In genomic region chr11:70464509-70465361, GRCh38 we compare ENCODE assay signal across 21 cellular contexts.
DNase-seq lines count a peak whose midpoint lies in the region; ATAC-seq, FAIRE-seq and TF ChIP-seq lines count a peak whose summit lies in the region.
"Had no signal": no experiment of that assay in that cellular context is flagged by ENCODE, and none has a peak within 500 bp of the region (broad histone marks: within the 10 kb centered on the region; RNA-seq: fewer than 3 reads in every experiment).

No MANE protein-coding gene starts in this region.

- no peaks in the 10 kb centered on the region for H4K20me1 ChIP-seq in HepG2 (ENCODE audit: insufficient read depth, low read length)
- H4K20me1 ChIP-seq in neural progenitor cell (ENCODE audit: low read depth): no peaks in the 10 kb centered on the region
- H4K20me1 ChIP-seq in PC-9 (ENCODE audit: insufficient read depth): no peaks in the 10 kb centered on the region

- no TSS peak for BruUV-seq in HepG2 (replicated peaks; lab: Mats Ljungman, UMichigan)
- BruUV-seq in PC-9 (replicated peaks; lab: Mats Ljungman, UMichigan): no TSS peak

- TF ChIP-seq CTCF in HepG2 (CRISPR knock-in tag; IDR thresholded peaks at IDR 0.05) (no peak), right lobe of liver (IDR thresholded peaks at IDR 0.05) (no peak), chondrocyte (IDR thresholded peaks at IDR 0.05) (no peak), neural progenitor cell (IDR thresholded peaks at IDR 0.05) (no peak), PC-9 (conservative IDR thresholded peaks at IDR 0.05) (no peak), type B pancreatic cell (conservative IDR thresholded peaks at IDR 0.05) (no peak)

- TF ChIP-seq EP300 in HepG2 (IDR thresholded peaks at IDR 0.05; ENCODE audit: low read depth in 2 of 2, low read length in 2 of 2) (no peak), HepG2 (CRISPR knock-in tag; IDR thresholded peaks at IDR 0.05; ENCODE audit: borderline replicate concordance) (no peak)

- H2AFZ ChIP-seq in HepG2 (ENCODE audit: low read length): no peak overlapping the region
- H2AFZ ChIP-seq in neural progenitor cell (replicated peaks): no peak overlapping the region
- no peak overlapping the region for H2AFZ ChIP-seq in PC-9

- H3K27me3 ChIP-seq in HepG2 (ENCODE audit: control insufficient read depth in 1 of 2, insufficient read depth in 2 of 2, low read length in 2 of 2): peaks cover 0 to 15% of the 10 kb centered on the region in 2 experiments; a peak in 1 of 5 replicates
- no peaks in the 10 kb centered on the region for H3K27me3 ChIP-seq in right lobe of liver
- no peaks in the 10 kb centered on the region for H3K27me3 ChIP-seq in neural progenitor cell
- no peaks in the 10 kb centered on the region for H3K27me3 ChIP-seq in PC-9 (ENCODE audit: insufficient read depth, low read depth)
- H3K27me3 ChIP-seq: SJCRH30 had no signal

- DNase-seq in HepG2 (ENCODE audit: low spot score): no peak
- no peak for DNase-seq in right lobe of liver
- peak; percentile 81 for DNase-seq in chondrocyte (ENCODE audit: low spot score)
- DNase-seq in neural progenitor cell (ENCODE audit: low spot score): no peak
- DNase-seq in PC-9: no peak
- no peak for DNase-seq in type B pancreatic cell (ENCODE audit: extremely low spot score, unreplicated experiment)
- DNase-seq in HPDE6-E6E7 (ENCODE audit: extremely low spot score): no peak
- DNase-seq: COR-L47, DMS153, EL, KG1, NCI-H1092 treated with DMSO at 0.1 percent for 48 hours, NCI-H1694 treated with DMSO at 0.1 percent for 48 hours, NCI-H446 treated with DMSO at 0.1 percent for 48 hours, NCI-H774, RPMI8226, SJCRH30 had no signal

- H3K4me3 Mint-ChIP-seq in chondrocyte (ENCODE audit: unreplicated experiment): no peak overlapping the region
- no peak overlapping the region for H3K4me3 Mint-ChIP-seq in neural progenitor cell
- no peak overlapping the region for H3K4me3 Mint-ChIP-seq in type B pancreatic cell
- H3K4me3 Mint-ChIP-seq: CD14-positive monocyte had no signal

- H3K27me3 Mint-ChIP-seq in chondrocyte (ENCODE audit: low read depth): peaks cover 19% of the 10 kb centered on the region
- H3K27me3 Mint-ChIP-seq in neural progenitor cell (ENCODE audit: insufficient read depth, low read depth): peaks cover 11% of the 10 kb centered on the region
- H3K27me3 Mint-ChIP-seq in type B pancreatic cell: peaks cover 6% of the 10 kb centered on the region

- no peaks in the 10 kb centered on the region for H3K4me1 Mint-ChIP-seq in chondrocyte (ENCODE audit: low read depth)
- H3K4me1 Mint-ChIP-seq in neural progenitor cell: peaks cover 13% of the 10 kb centered on the region
- peaks cover 8% of the 10 kb centered on the region for H3K4me1 Mint-ChIP-seq in type B pancreatic cell (ENCODE audit: unreplicated experiment)

- FAIRE-seq in HepG2 (lab: Jason Lieb, UNC): no peak
- FAIRE-seq: A204.1 had no signal

- H3K79me2 ChIP-seq in HepG2 (ENCODE audit: insufficient read depth, low read length) (no peaks in the 10 kb centered on the region), neural progenitor cell (ENCODE audit: low read depth) (no peaks in the 10 kb centered on the region), PC-9 (ENCODE audit: low read depth) (no peaks in the 10 kb centered on the region)

- POLR2A ChIA-PET in HepG2 (lab: Yijun Ruan, JAX) (no interaction called here), PC-9 (lab: Charles Lee; ENCODE audit: unreplicated experiment) (interaction anchor here (0.6 kb wide), 1 partner anchor 45 kb away, joined by 6 read pairs; no protein-coding TSS in a partner anchor)

- no peak for TF ChIP-seq POLR2A in HepG2 (IDR thresholded peaks at IDR 0.05; ENCODE audit: insufficient read depth in 1 of 2, low read depth in 2 of 2, low read length in 2 of 2)
- no peak for TF ChIP-seq POLR2A in right lobe of liver (IDR thresholded peaks at IDR 0.05)

- H3K27ac ChIP-seq in HepG2 (ENCODE audit: extremely low read length, insufficient read depth, low read length) (no peak overlapping the region), right lobe of liver (no peak overlapping the region), neural progenitor cell (no peak overlapping the region), PC-9 (no peak overlapping the region)
- H3K27ac ChIP-seq: SJCRH30 had no signal

- 53% methylated on average over 19 of the region's 20 CpGs for WGBS in HepG2 (ENCODE audit: low lambda C conversion rate)
- WGBS in right lobe of liver (ENCODE audit: insufficient coverage, low coverage, low lambda C conversion rate, missing lambda C conversion rate): 69% methylated on average over 6 of the region's 20 CpGs

- ATAC-seq in HepG2: peak; percentile 14
- ATAC-seq in right lobe of liver: no peak
- no peak for ATAC-seq in HG03175 (IDR thresholded peaks at IDR 0.05; ENCODE audit: unreplicated experiment)

- H3K9me2 ChIP-seq in PC-9 (ENCODE audit: insufficient read depth): no peaks in the 10 kb centered on the region

- no peaks in the 10 kb centered on the region for H3F3A ChIP-seq in neural progenitor cell (ENCODE audit: low read depth)
- H3F3A ChIP-seq in PC-9 (ENCODE audit: insufficient read depth, low read depth): peaks cover 8% of the 10 kb centered on the region; the same call in 1 of the 2 replicates

- H3K27ac Mint-ChIP-seq in chondrocyte (ENCODE audit: unreplicated experiment) (no peak overlapping the region), neural progenitor cell (peak overlapping the region; percentile 83), type B pancreatic cell (no peak overlapping the region)
- H3K27ac Mint-ChIP-seq: CD14-positive monocyte had no signal

- H3K36me3 Mint-ChIP-seq in chondrocyte (ENCODE audit: low read depth): no peaks in the 10 kb centered on the region
- H3K36me3 Mint-ChIP-seq in neural progenitor cell: no peaks in the 10 kb centered on the region
- no peaks in the 10 kb centered on the region for H3K36me3 Mint-ChIP-seq in type B pancreatic cell
- H3K36me3 Mint-ChIP-seq: CD14-positive monocyte had no signal

- H3K4me2 ChIP-seq in HepG2 (ENCODE audit: low read depth, low read length) (no peak overlapping the region), neural progenitor cell (no peak overlapping the region), PC-9 (no peak overlapping the region)

- H3K9ac ChIP-seq in HepG2 (ENCODE audit: insufficient read depth, low read depth, low read length) (no peak overlapping the region), neural progenitor cell (no peak overlapping the region)

- H3K36me3 ChIP-seq in HepG2 (replicated peaks in 1 of 2; ENCODE audit: control insufficient read depth in 1 of 2, insufficient read depth in 2 of 2, low read length in 2 of 2): no peaks in the 10 kb centered on the region
- H3K36me3 ChIP-seq in right lobe of liver: no peaks in the 10 kb centered on the region
- no peaks in the 10 kb centered on the region for H3K36me3 ChIP-seq in neural progenitor cell
- no peaks in the 10 kb centered on the region for H3K36me3 ChIP-seq in PC-9 (ENCODE audit: low read depth)
- H3K36me3 ChIP-seq: HAP-1, SJCRH30 had no signal

- intact Hi-C loops in HepG2 (cut with micrococcal nuclease; ENCODE audit: unreplicated experiment): no loop called here
- intact Hi-C loops in right lobe of liver (cut with DNase I): loop anchor here in 1 of 2 donors (10.0 kb wide), 1 partner anchor 300 kb away; no protein-coding TSS in a partner anchor
- intact Hi-C loops in PC-9 (cut with micrococcal nuclease; ENCODE audit: unreplicated experiment): no loop called here

- in situ Hi-C loops in HepG2 (cut with HindIII; ENCODE audit: extremely low pct_ligation_motif_present, low pct_unique_long_range_greater_than_20kb): loop anchor here (5.0 to 25.0 kb wide), 2 partner anchors 293 to 948 kb away; no protein-coding TSS in a partner anchor

- CTCF ChIA-PET in HepG2 (lab: Yijun Ruan, JAX; ENCODE audit: low intra/inter-chr PET ratio, low total read pairs): no interaction called here
- CTCF ChIA-PET in PC-9 (lab: Charles Lee): interaction anchor here (0.6 kb wide), 1 partner anchor 922 kb away, joined by 3 read pairs; no protein-coding TSS in a partner anchor

- TF ChIP-seq RAD21 in HepG2 (CRISPR knock-in tag; IDR thresholded peaks at IDR 0.05): no peak

- H3K9me3 Mint-ChIP-seq in chondrocyte (ENCODE audit: low read depth) (no peaks in the 10 kb centered on the region), neural progenitor cell (no peaks in the 10 kb centered on the region), type B pancreatic cell (no peaks in the 10 kb centered on the region)

- H3K4me3 ChIP-seq in HepG2 (replicated peaks in 1 of 3; ENCODE audit: insufficient read depth in 1 of 3, low read depth in 2 of 3, low read length in 3 of 3) (no peak overlapping the region), right lobe of liver (no peak overlapping the region), neural progenitor cell (no peak overlapping the region), PC-9 (no peak overlapping the region)
- H3K4me3 ChIP-seq: HAP-1, SJCRH30 had no signal

- no peaks in the 10 kb centered on the region for H3K4me1 ChIP-seq in HepG2 (ENCODE audit: insufficient read depth, low read length)
- H3K4me1 ChIP-seq in right lobe of liver: no peaks in the 10 kb centered on the region
- H3K4me1 ChIP-seq in neural progenitor cell: peaks cover 10% of the 10 kb centered on the region
- H3K4me1 ChIP-seq in PC-9 (replicated peaks; ENCODE audit: insufficient read depth): no peaks in the 10 kb centered on the region
- H3K4me1 ChIP-seq: HAP-1 had no signal

- H3K9me3 ChIP-seq in HepG2 (ENCODE audit: low read length): no peaks in the 10 kb centered on the region
- no peaks in the 10 kb centered on the region for H3K9me3 ChIP-seq in right lobe of liver
- no peaks in the 10 kb centered on the region for H3K9me3 ChIP-seq in neural progenitor cell (ENCODE audit: low read depth)
- H3K9me3 ChIP-seq in PC-9 (ENCODE audit: insufficient read depth, low read depth): no peaks in the 10 kb centered on the region
- H3K9me3 ChIP-seq: HAP-1, SJCRH30 had no signal

TF ChIP-seq in HepG2, 621 proteins besides CTCF, POLR2A, EP300 and RAD21:
- TF ChIP-seq MTA1 (CRISPR knock-in tag; IDR thresholded peaks at IDR 0.05; ENCODE audit: borderline replicate concordance) (no peak), BCL3 (CRISPR knock-in tag; IDR thresholded peaks at IDR 0.05) (no peak), ZNF644 (CRISPR knock-in tag; IDR thresholded peaks at IDR 0.05; ENCODE audit: low read depth) (no peak), RFX3 (CRISPR knock-in tag; IDR thresholded peaks at IDR 0.05) (no peak)
